In the genomic region with DNA sequence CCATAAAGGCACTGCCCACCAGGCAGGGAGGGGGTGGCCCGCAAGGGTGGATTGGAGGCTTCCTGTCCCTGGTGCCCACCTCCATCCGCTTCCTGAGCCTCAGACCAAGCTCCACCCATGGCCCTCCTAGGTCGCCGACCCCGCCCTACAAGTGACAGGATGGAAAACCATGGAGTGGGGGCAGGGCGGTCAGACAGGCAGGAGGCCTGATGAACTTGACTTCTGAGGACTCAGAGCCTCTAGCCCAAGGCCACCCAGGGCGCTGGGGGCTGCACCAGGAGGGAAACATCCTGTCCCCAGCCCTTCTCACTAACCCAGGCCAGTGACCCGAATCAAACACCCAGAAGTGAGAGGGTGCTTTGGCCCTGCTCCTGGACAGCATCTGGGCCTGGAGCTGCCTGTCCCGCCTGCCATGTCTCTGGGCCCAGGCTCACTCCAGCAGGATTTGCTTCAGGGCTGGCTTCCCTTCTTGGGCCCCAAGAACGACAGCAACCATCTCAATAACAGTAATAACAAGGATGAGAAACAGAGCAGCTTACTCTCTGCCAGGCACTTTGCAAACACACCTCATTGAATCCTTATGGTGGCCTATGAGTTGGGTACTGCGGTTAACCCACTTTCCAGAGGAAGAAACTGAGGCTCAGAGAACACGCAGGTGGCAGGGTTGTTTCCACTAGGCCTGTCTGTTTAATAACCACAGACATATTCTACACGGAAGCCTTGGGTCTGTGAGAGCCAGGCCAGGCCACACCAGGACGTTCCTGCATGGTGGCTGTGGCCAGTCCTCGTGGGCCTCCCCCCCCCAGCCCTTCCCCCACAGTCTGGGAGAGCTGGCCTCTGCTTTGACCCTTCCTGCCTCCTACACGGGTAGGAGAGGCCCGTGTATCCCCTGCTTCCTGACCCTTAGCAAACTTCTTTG, we compare ENCODE assay signal across 1 cellular context.
A peak's percentile ranks its signal among the peaks of the same experiment; 100 is the strongest.
TF ChIP-seq lines count a peak whose summit lies in the region.

No MANE protein-coding gene starts in this region.

TF ChIP-seq in GM23338, 12 proteins besides CTCF, POLR2A, EP300 and RAD21 (continued from another document):
- TF ChIP-seq, protein P1, sequence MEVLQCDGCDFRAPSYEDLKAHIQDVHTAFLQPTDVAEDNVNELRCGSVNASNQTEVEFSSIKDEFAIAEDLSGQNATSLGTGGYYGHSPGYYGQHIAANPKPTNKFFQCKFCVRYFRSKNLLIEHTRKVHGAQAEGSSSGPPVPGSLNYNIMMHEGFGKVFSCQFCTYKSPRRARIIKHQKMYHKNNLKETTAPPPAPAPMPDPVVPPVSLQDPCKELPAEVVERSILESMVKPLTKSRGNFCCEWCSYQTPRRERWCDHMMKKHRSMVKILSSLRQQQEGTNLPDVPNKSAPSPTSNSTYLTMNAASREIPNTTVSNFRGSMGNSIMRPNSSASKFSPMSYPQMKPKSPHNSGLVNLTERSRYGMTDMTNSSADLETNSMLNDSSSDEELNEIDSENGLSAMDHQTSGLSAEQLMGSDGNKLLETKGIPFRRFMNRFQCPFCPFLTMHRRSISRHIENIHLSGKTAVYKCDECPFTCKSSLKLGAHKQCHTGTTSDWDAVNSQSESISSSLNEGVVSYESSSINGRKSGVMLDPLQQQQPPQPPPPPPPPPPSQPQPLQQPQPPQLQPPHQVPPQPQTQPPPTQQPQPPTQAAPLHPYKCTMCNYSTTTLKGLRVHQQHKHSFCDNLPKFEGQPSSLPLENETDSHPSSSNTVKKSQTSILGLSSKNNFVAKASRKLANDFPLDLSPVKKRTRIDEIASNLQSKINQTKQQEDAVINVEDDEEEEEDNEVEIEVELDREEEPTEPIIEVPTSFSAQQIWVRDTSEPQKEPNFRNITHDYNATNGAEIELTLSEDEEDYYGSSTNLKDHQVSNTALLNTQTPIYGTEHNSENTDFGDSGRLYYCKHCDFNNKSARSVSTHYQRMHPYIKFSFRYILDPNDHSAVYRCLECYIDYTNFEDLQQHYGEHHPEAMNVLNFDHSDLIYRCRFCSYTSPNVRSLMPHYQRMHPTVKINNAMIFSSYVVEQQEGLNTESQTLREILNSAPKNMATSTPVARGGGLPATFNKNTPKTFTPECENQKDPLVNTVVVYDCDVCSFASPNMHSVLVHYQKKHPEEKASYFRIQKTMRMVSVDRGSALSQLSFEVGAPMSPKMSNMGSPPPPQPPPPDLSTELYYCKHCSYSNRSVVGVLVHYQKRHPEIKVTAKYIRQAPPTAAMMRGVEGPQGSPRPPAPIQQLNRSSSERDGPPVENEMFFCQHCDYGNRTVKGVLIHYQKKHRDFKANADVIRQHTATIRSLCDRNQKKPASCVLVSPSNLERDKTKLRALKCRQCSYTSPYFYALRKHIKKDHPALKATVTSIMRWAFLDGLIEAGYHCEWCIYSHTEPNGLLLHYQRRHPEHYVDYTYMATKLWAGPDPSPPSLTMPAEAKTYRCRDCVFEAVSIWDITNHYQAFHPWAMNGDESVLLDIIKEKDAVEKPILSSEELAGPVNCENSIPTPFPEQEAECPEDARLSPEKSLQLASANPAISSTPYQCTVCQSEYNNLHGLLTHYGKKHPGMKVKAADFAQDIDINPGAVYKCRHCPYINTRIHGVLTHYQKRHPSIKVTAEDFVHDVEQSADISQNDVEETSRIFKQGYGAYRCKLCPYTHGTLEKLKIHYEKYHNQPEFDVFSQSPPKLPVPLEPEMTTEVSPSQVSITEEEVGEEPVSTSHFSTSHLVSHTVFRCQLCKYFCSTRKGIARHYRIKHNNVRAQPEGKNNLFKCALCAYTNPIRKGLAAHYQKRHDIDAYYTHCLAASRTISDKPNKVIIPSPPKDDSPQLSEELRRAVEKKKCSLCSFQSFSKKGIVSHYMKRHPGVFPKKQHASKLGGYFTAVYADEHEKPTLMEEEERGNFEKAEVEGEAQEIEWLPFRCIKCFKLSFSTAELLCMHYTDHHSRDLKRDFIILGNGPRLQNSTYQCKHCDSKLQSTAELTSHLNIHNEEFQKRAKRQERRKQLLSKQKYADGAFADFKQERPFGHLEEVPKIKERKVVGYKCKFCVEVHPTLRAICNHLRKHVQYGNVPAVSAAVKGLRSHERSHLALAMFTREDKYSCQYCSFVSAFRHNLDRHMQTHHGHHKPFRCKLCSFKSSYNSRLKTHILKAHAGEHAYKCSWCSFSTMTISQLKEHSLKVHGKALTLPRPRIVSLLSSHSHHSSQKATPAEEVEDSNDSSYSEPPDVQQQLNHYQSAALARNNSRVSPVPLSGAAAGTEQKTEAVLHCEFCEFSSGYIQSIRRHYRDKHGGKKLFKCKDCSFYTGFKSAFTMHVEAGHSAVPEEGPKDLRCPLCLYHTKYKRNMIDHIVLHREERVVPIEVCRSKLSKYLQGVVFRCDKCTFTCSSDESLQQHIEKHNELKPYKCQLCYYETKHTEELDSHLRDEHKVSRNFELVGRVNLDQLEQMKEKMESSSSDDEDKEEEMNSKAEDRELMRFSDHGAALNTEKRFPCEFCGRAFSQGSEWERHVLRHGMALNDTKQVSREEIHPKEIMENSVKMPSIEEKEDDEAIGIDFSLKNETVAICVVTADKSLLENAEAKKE (CRISPR knock-in tag; IDR thresholded peaks at IDR 0.05) = no peak
- TF ChIP-seq NANOG (IDR thresholded peaks at IDR 0.05; ENCODE audit: borderline replicate concordance) = no peak
- TF ChIP-seq, protein P2, sequence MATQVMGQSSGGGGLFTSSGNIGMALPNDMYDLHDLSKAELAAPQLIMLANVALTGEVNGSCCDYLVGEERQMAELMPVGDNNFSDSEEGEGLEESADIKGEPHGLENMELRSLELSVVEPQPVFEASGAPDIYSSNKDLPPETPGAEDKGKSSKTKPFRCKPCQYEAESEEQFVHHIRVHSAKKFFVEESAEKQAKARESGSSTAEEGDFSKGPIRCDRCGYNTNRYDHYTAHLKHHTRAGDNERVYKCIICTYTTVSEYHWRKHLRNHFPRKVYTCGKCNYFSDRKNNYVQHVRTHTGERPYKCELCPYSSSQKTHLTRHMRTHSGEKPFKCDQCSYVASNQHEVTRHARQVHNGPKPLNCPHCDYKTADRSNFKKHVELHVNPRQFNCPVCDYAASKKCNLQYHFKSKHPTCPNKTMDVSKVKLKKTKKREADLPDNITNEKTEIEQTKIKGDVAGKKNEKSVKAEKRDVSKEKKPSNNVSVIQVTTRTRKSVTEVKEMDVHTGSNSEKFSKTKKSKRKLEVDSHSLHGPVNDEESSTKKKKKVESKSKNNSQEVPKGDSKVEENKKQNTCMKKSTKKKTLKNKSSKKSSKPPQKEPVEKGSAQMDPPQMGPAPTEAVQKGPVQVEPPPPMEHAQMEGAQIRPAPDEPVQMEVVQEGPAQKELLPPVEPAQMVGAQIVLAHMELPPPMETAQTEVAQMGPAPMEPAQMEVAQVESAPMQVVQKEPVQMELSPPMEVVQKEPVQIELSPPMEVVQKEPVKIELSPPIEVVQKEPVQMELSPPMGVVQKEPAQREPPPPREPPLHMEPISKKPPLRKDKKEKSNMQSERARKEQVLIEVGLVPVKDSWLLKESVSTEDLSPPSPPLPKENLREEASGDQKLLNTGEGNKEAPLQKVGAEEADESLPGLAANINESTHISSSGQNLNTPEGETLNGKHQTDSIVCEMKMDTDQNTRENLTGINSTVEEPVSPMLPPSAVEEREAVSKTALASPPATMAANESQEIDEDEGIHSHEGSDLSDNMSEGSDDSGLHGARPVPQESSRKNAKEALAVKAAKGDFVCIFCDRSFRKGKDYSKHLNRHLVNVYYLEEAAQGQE (IDR thresholded peaks at IDR 0.05; ENCODE audit: unreplicated experiment) = peak; percentile 6
